Comparison of ENCODE assay signal across 30 cellular contexts in genomic region chr14:69811227-69811867, GRCh38. TPM values are rescaled to one million over a fixed set of nuclear protein-coding genes. Genes with fewer than 3 reads are reported as not detected.
"Had no signal": no experiment of that assay in that cellular context is flagged by ENCODE, and none has a peak within 500 bp of the region (broad histone marks: within the 10 kb centered on the region; RNA-seq: fewer than 3 reads in every experiment).

No MANE protein-coding gene starts in this region.

- ATAC-seq: left colon; left lung; lower lobe of right lung; naive thymus-derived CD8-positive, alpha-beta T cell; pancreas; right cardiac atrium; stimulated activated effector memory CD8-positive, alpha-beta T cell treated with anti-CD3 and anti-CD28 coated beads, Interleukin-12 subunit alpha, Interleukin-12 subunit beta, amount 100 ng/mL, for 72 hours; upper lobe of right lung had no signal

- H3K27me3 Mint-ChIP-seq: stimulated activated naive CD8-positive, alpha-beta T cell treated with anti-CD3 and anti-CD28 coated beads, Interleukin-15, Interleukin-2, amounts not matched to agents 100 ng/mL and 50 ng/mL, for 24 hours had no signal

- H3K27me3 ChIP-seq: neural progenitor cell, upper lobe of right lung, uterus had no signal

- H3K9me3 Mint-ChIP-seq: immature natural killer cell; naive thymus-derived CD8-positive, alpha-beta T cell; nephron; neural progenitor cell; stimulated activated effector memory CD8-positive, alpha-beta T cell treated with anti-CD3 and anti-CD28 coated beads, Interleukin-12 subunit alpha, Interleukin-12 subunit beta, amount 100 ng/mL, for 72 hours; stimulated activated naive CD8-positive, alpha-beta T cell treated with anti-CD3 and anti-CD28 coated beads, Interleukin-15, Interleukin-2, amounts not matched to agents 100 ng/mL and 50 ng/mL, for 24 hours had no signal

- H3K4me3 ChIP-seq: left lung, lower lobe of right lung, neural progenitor cell, pancreas, prostate gland, sigmoid colon, spleen, tibial nerve, upper lobe of right lung, uterus had no signal

- H3K36me3 ChIP-seq: left lung, lower lobe of right lung, neural progenitor cell, pancreas, prostate gland, sigmoid colon, spleen, tibial nerve, upper lobe of right lung, uterus had no signal

- H3K9ac ChIP-seq: neural progenitor cell had no signal

- H2AFZ ChIP-seq: neural progenitor cell had no signal

- H3K4me1 Mint-ChIP-seq: immature natural killer cell; naive thymus-derived CD8-positive, alpha-beta T cell; nephron; stimulated activated effector memory CD8-positive, alpha-beta T cell treated with anti-CD3 and anti-CD28 coated beads, Interleukin-12 subunit alpha, Interleukin-12 subunit beta, amount 100 ng/mL, for 72 hours had no signal

- DNase-seq: hypothalamus; immature natural killer cell; kidney; left colon; left lung; lower lobe of right lung; mammary epithelial cell; mesenchymal stem cell; naive thymus-derived CD8-positive, alpha-beta T cell; pancreas; posterior cingulate gyrus; retina; right cardiac atrium; sigmoid colon; small intestine; spleen; stimulated activated CD4-positive, alpha-beta T cell treated with anti-CD3 and anti-CD28 coated beads, Interleukin-4, amount 100 ng/mL, for 24 hours; stimulated activated naive CD4-positive, alpha-beta T cell; substantia nigra; upper lobe of right lung; uterus had no signal

- H3K27ac ChIP-seq: left lung, lower lobe of right lung, neural progenitor cell, pancreas, prostate gland, sigmoid colon, spleen, tibial nerve, upper lobe of right lung, uterus had no signal

- H3K36me3 Mint-ChIP-seq: immature natural killer cell; naive thymus-derived CD8-positive, alpha-beta T cell; neural progenitor cell; stimulated activated effector memory CD8-positive, alpha-beta T cell treated with anti-CD3 and anti-CD28 coated beads, Interleukin-12 subunit alpha, Interleukin-12 subunit beta, amount 100 ng/mL, for 72 hours had no signal

- H3K4me1 ChIP-seq: left lung, lower lobe of right lung, neural progenitor cell, pancreas, prostate gland, sigmoid colon, spleen, tibial nerve, upper lobe of right lung, uterus had no signal

- H3K4me2 ChIP-seq: neural progenitor cell had no signal

- FAIRE-seq: islet of Langerhans, kidney, pancreas, small intestine had no signal

- H3K4me3 Mint-ChIP-seq: immature natural killer cell; naive thymus-derived CD8-positive, alpha-beta T cell; nephron; neural progenitor cell; stimulated activated effector memory CD8-positive, alpha-beta T cell treated with anti-CD3 and anti-CD28 coated beads, Interleukin-12 subunit alpha, Interleukin-12 subunit beta, amount 100 ng/mL, for 72 hours; stimulated activated naive CD8-positive, alpha-beta T cell treated with anti-CD3 and anti-CD28 coated beads, Interleukin-15, Interleukin-2, amounts not matched to agents 100 ng/mL and 50 ng/mL, for 24 hours had no signal

- H3K9me3 ChIP-seq: left lung, lower lobe of right lung, pancreas, prostate gland, sigmoid colon, spleen, tibial nerve, upper lobe of right lung, uterus had no signal

- H3K27ac Mint-ChIP-seq: immature natural killer cell; naive thymus-derived CD8-positive, alpha-beta T cell; nephron; neural progenitor cell; stimulated activated effector memory CD8-positive, alpha-beta T cell treated with anti-CD3 and anti-CD28 coated beads, Interleukin-12 subunit alpha, Interleukin-12 subunit beta, amount 100 ng/mL, for 72 hours; stimulated activated naive CD8-positive, alpha-beta T cell treated with anti-CD3 and anti-CD28 coated beads, Interleukin-15, Interleukin-2, amounts not matched to agents 100 ng/mL and 50 ng/mL, for 24 hours had no signal

RNA-seq across cellular contexts. Expression of gene SLC10A1, which starts 14.3 kb away (rescaled TPM):
- total RNA-seq: kidney; left colon; left lung; lower lobe of right lung; mammary epithelial cell; naive thymus-derived CD8-positive, alpha-beta T cell; omental fat pad; prostate gland; right cardiac atrium; sigmoid colon; spleen; temporal lobe; tibial nerve; upper lobe of right lung; uterus had no signal
- polyA plus RNA-seq: mammary epithelial cell, pancreas, right cardiac atrium, sigmoid colon, spleen had no signal
